32 cellular contexts compared by ENCODE assay signal in genomic region chr16:89023621-89024511, GRCh38. TPM values are rescaled to one million over a fixed set of nuclear protein-coding genes. Genes with fewer than 3 reads are reported as not detected.
A peak's percentile ranks its signal among the peaks of the same experiment; 100 is the strongest.
DNase-seq lines count a peak whose midpoint lies in the region; ATAC-seq and TF ChIP-seq lines count a peak whose summit lies in the region.
"Had no signal": no experiment of that assay in that cellular context is flagged by ENCODE, and none has a peak within 500 bp of the region (broad histone marks: within the 10 kb centered on the region; RNA-seq: fewer than 3 reads in every experiment).

No MANE protein-coding gene starts in this region.

- H3K23ac ChIP-seq in neuronal stem cell (ENCODE audit: low read depth, low read length, poor library complexity) = peak overlapping the region; percentile 65

- WGBS in neuronal stem cell (ENCODE audit: extremely low coverage in 2 of 2, insufficient read length in 2 of 2, insufficient replicate concordance in 1 of 2), 2 donors = no CpG with 5 or more reads among the region's 23 CpGs

- H2AK5ac ChIP-seq in neuronal stem cell (ENCODE audit: low read depth, low read length) = peak overlapping the region; percentile 63

- no peak overlapping the region for H2AFZ ChIP-seq in neuronal stem cell (ENCODE audit: low read length)

- peak overlapping the region; percentile 90 for H2BK5ac ChIP-seq in neuronal stem cell (ENCODE audit: low read length)

- H4K8ac ChIP-seq in neuronal stem cell (ENCODE audit: low read depth, low read length) = no peak overlapping the region

- no peak for ATAC-seq in WTC11
- ATAC-seq in GM18867 (IDR thresholded peaks at IDR 0.05; ENCODE audit: unreplicated experiment) = no peak
- ATAC-seq in GM18861 (IDR thresholded peaks at IDR 0.05; ENCODE audit: unreplicated experiment) = no peak
- ATAC-seq: effector memory CD8-positive, alpha-beta T cell; HCT116; Panc1 had no signal

- H2BK15ac ChIP-seq in neuronal stem cell (ENCODE audit: low read length) = no peak overlapping the region

- no peaks in the 10 kb centered on the region for H3K4me1 Mint-ChIP-seq in WTC11

- intact Hi-C loops in ascending aorta (cut with DNase I) = no loop called here

- H3K27me3 Mint-ChIP-seq in WTC11 (ENCODE audit: low read depth) = no peaks in the 10 kb centered on the region
- H3K27me3 Mint-ChIP-seq: effector memory CD8-positive, alpha-beta T cell had no signal

- no peaks in the 10 kb centered on the region for H3K36me3 Mint-ChIP-seq in WTC11

- POLR2A ChIA-PET in WTC11 (lab: Charles Lee) = no interaction called here

- no peak overlapping the region for H3K4me2 ChIP-seq in neuronal stem cell (ENCODE audit: insufficient read depth, low read length, poor library complexity, severe bottlenecking)
- H3K4me2 ChIP-seq: BLaER1 had no signal

- H3K27ac Mint-ChIP-seq in WTC11 = no peak overlapping the region
- H3K27ac Mint-ChIP-seq: activated naive CD8-positive, alpha-beta T cell treated with anti-CD3 and anti-CD28 coated beads, Interleukin-2, amount 10 ng/mL, durations not matched to agents 7 days and 5 days had no signal

- H3K27ac ChIP-seq in neuronal stem cell (replicated peaks; ENCODE audit: low read length) (no peak overlapping the region), ascending aorta (no peak overlapping the region)
- H3K27ac ChIP-seq: BLaER1, prostate gland, SJCRH30, tibial nerve, VCaP had no signal

- H3K4me3 ChIP-seq in BE2C (ENCODE audit: low read depth, low read length) (no peak overlapping the region), neuronal stem cell (ENCODE audit: low read length in 2 of 2) (no peak overlapping the region), ascending aorta (no peak overlapping the region)
- H3K4me3 ChIP-seq: BLaER1, prostate gland, SJCRH30, tibial nerve had no signal

- DNase-seq in BE2C (peak; percentile 2), NCI-H1694 (lab: John Stamatoyannopoulos, UW) (peak; percentile 33), WTC11 (ENCODE audit: low spot score) (peak; percentile 9), neuronal stem cell (ENCODE audit: low spot score) (no peak), NCI-H2107 (lab: John Stamatoyannopoulos, UW) (no peak), ascending aorta (ENCODE audit: low spot score in 2 of 2) (no peak)
- DNase-seq: activated CD4-positive, alpha-beta T cell treated with anti-CD3 and anti-CD28 coated beads for 48 hours; activated effector memory CD4-positive, alpha-beta T cell treated with anti-CD3 and anti-CD28 coated beads, Interleukin-2, amount 50 U/mL, for 16 hours; activated naive CD8-positive, alpha-beta T cell treated with anti-CD3 and anti-CD28 coated beads, Interleukin-2, amount 10 ng/mL, durations not matched to agents 7 days and 5 days; activated T-cell treated with anti-CD3 and anti-CD28 coated beads, Interleukin-2, amount 50 U/mL, for 1 hour; caudate nucleus; cortex of kidney; effector memory CD8-positive, alpha-beta T cell; erythroblast; immature natural killer cell; mesendoderm; MV-4-11; NCI-H1436; stimulated activated CD4-positive, alpha-beta T cell treated with anti-CD3 and anti-CD28 coated beads, Interleukin-4, amount 100 ng/mL, for 24 hours; T1000 had no signal

- H3K9me3 ChIP-seq in BE2C (no peaks in the 10 kb centered on the region; the same call in 1 of the 2 replicates), neuronal stem cell (replicated peaks in 1 of 2; ENCODE audit: control insufficient read depth in 2 of 2, insufficient read depth in 1 of 2, low read depth in 1 of 2, low read length in 2 of 2) (peaks cover 8 to 9% of the 10 kb centered on the region in 2 donors), ascending aorta (peaks cover 8 to 14% of the 10 kb centered on the region in 2 donors)
- H3K9me3 ChIP-seq: prostate gland, SJCRH30 had no signal

- no peak for TF ChIP-seq CTCF in BE2C (IDR thresholded peaks at IDR 0.05; ENCODE audit: low read depth, low read length)
- no peak for TF ChIP-seq CTCF in WTC11 (IDR thresholded peaks at IDR 0.05)
- TF ChIP-seq CTCF in ascending aorta (IDR thresholded peaks at IDR 0.05) = no peak

- H3K9me3 Mint-ChIP-seq in WTC11 = peaks cover 8% of the 10 kb centered on the region

- H3K4me1 ChIP-seq in BE2C (no peaks in the 10 kb centered on the region), neuronal stem cell (ENCODE audit: control insufficient read depth in 2 of 2, insufficient read depth in 1 of 2, low read depth in 1 of 2, low read length in 2 of 2) (peaks cover 0 to 5% of the 10 kb centered on the region in 2 donors), ascending aorta (no peaks in the 10 kb centered on the region)
- H3K4me1 ChIP-seq: BLaER1, prostate gland, SJCRH30, tibial nerve had no signal

- no peak overlapping the region for H3K4me3 Mint-ChIP-seq in WTC11
- H3K4me3 Mint-ChIP-seq: activated naive CD8-positive, alpha-beta T cell treated with anti-CD3 and anti-CD28 coated beads, Interleukin-2, amount 10 ng/mL, durations not matched to agents 7 days and 5 days had no signal

- H3K27me3 ChIP-seq in BE2C (peaks cover 53% of the 10 kb centered on the region), neuronal stem cell (ENCODE audit: control insufficient read depth in 3 of 3, insufficient read depth in 3 of 3, low read depth in 1 of 3, low read length in 3 of 3) (peaks cover 0 to 18% (median 0%) of the 10 kb centered on the region in 3 experiments), ascending aorta (no peaks in the 10 kb centered on the region)
- H3K27me3 ChIP-seq: BLaER1, SJCRH30 had no signal

- H3K9ac ChIP-seq in neuronal stem cell (ENCODE audit: low read depth, low read length, poor library complexity) = peak overlapping the region; percentile 60
- H3K9ac ChIP-seq: BLaER1 had no signal

- H3K4ac ChIP-seq in neuronal stem cell (ENCODE audit: low read length) = no peak overlapping the region

- peak overlapping the region; percentile 89 for H3K18ac ChIP-seq in neuronal stem cell (ENCODE audit: low read length)

- CTCF ChIA-PET in WTC11 (lab: Charles Lee) = no interaction called here

- H3K14ac ChIP-seq in neuronal stem cell (ENCODE audit: low read length) = peak overlapping the region; percentile 56

- no peaks in the 10 kb centered on the region for H3K36me3 ChIP-seq in BE2C
- no peaks in the 10 kb centered on the region for H3K36me3 ChIP-seq in neuronal stem cell (replicated peaks in 1 of 2; ENCODE audit: control insufficient read depth in 2 of 2, insufficient read depth in 2 of 2, low read length in 2 of 2)
- H3K36me3 ChIP-seq in ascending aorta = no peaks in the 10 kb centered on the region
- H3K36me3 ChIP-seq: BLaER1, prostate gland, SJCRH30, tibial nerve had no signal

- H2BK12ac ChIP-seq in neuronal stem cell (ENCODE audit: low read length) = peak overlapping the region; percentile 41

- no peak overlapping the region for H2BK120ac ChIP-seq in neuronal stem cell (ENCODE audit: low read depth, low read length)

- no peak overlapping the region for H4K91ac ChIP-seq in neuronal stem cell (ENCODE audit: low read depth, low read length, poor library complexity)

- peaks cover 2% of the 10 kb centered on the region for H3K79me1 ChIP-seq in neuronal stem cell (ENCODE audit: low read depth, low read length)

TF ChIP-seq in WTC11, 78 proteins besides CTCF, POLR2A, EP300 and RAD21 (continues in another document):
- TF ChIP-seq GTF2I (CRISPR knock-in tag; conservative IDR thresholded peaks at IDR 0.05) (no peak), FOXP1 (CRISPR knock-in tag; IDR thresholded peaks at IDR 0.05; ENCODE audit: borderline replicate concordance) (no peak), ETV6 (CRISPR knock-in tag; IDR thresholded peaks at IDR 0.05) (no peak), ESRRA (CRISPR knock-in tag; IDR thresholded peaks at IDR 0.05; ENCODE audit: borderline replicate concordance) (no peak), ZNF121 (CRISPR knock-in tag; IDR thresholded peaks at IDR 0.05) (no peak), CREM (CRISPR knock-in tag; IDR thresholded peaks at IDR 0.05) (no peak), TEAD1 (CRISPR knock-in tag; IDR thresholded peaks at IDR 0.05) (no peak), JUN (CRISPR knock-in tag; IDR thresholded peaks at IDR 0.05) (no peak)
- TF ChIP-seq, protein P1, sequence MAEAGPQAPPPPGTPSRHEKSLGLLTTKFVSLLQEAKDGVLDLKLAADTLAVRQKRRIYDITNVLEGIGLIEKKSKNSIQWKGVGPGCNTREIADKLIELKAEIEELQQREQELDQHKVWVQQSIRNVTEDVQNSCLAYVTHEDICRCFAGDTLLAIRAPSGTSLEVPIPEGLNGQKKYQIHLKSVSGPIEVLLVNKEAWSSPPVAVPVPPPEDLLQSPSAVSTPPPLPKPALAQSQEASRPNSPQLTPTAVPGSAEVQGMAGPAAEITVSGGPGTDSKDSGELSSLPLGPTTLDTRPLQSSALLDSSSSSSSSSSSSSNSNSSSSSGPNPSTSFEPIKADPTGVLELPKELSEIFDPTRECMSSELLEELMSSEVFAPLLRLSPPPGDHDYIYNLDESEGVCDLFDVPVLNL (CRISPR knock-in tag; IDR thresholded peaks at IDR 0.05; ENCODE audit: borderline replicate concordance, low read depth) = no peak
- TF ChIP-seq, protein P2, sequence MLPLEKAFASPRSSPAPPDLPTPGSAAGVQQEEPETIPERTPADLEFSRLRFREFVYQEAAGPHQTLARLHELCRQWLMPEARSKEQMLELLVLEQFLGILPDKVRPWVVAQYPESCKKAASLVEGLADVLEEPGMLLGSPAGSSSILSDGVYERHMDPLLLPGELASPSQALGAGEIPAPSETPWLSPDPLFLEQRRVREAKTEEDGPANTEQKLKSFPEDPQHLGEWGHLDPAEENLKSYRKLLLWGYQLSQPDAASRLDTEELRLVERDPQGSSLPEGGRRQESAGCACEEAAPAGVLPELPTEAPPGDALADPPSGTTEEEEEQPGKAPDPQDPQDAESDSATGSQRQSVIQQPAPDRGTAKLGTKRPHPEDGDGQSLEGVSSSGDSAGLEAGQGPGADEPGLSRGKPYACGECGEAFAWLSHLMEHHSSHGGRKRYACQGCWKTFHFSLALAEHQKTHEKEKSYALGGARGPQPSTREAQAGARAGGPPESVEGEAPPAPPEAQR (CRISPR knock-in tag; IDR thresholded peaks at IDR 0.05) = no peak

RNA-seq across cellular contexts. Expression of gene CBFA2T3, which starts 46.9 kb away (rescaled TPM):
- polyA plus RNA-seq in BE2C (2012; ENCODE audit: insufficient read depth, insufficient read length, low read depth) = not detected
- total RNA-seq in WTC11 (2021) (1.9 to 2.8 TPM (median 2.6 TPM) in 3 replicates), ascending aorta (32.8 TPM)
- polyA plus RNA-seq in neuronal stem cell (2013, experiment 1 of 2) = 8.3 TPM
- 8.0 TPM for polyA plus RNA-seq in neuronal stem cell (2013, experiment 2 of 2)
- total RNA-seq: activated CD8-positive, alpha-beta memory T cell treated with anti-CD3 and anti-CD28 coated beads for 36 hours; LHCN-M2; NCI-H460 had no signal

Comparison
In these comparisons a context has a peak if more than half of its experiments do, and no peak if none do; other contexts are left out.
1. DNase-seq: peak in BE2C (single experiment), NCI-H1694 (single experiment) and WTC11 (single experiment); none in neuronal stem cell (single experiment), NCI-H2107 (single experiment) and ascending aorta (0 of 2).